In genomic region chr12:54379401-54380201, GRCh38 we compare ENCODE assay signal across 9 cellular contexts. TPM values are rescaled to one million over a fixed set of nuclear protein-coding genes. Genes with fewer than 3 reads are reported as not detected.
DNase-seq lines count a peak whose midpoint lies in the region; ATAC-seq, FAIRE-seq and TF ChIP-seq lines count a peak whose summit lies in the region.
"Had no signal": no experiment of that assay in that cellular context is flagged by ENCODE, and none has a peak within 500 bp of the region (broad histone marks: within the 10 kb centered on the region; RNA-seq: fewer than 3 reads in every experiment).

No MANE protein-coding gene starts in this region.

- no peaks in the 10 kb centered on the region for H3K36me3 Mint-ChIP-seq in progenitor cell of endocrine pancreas (ENCODE audit: insufficient read depth)

- H3K9me3 ChIP-seq in left ventricle myocardium inferior (replicated peaks) (no peaks in the 10 kb centered on the region), upper lobe of right lung (no peaks in the 10 kb centered on the region)

- TF ChIP-seq POLR2A in H54 (IDR thresholded peaks at IDR 0.05; ENCODE audit: low read depth, low read length) = no peak

- H3K4me3 Mint-ChIP-seq in progenitor cell of endocrine pancreas (ENCODE audit: low read depth) = peak overlapping the region; percentile 73

- peak overlapping the region; percentile 65 for H3K4me3 ChIP-seq in left ventricle myocardium inferior
- H3K4me3 ChIP-seq in upper lobe of right lung = peak overlapping the region; percentile 36

- TF ChIP-seq CTCF in left ventricle myocardium inferior (IDR thresholded peaks at IDR 0.05; ENCODE audit: borderline replicate concordance) (no peak), progenitor cell of endocrine pancreas (IDR thresholded peaks at IDR 0.05; ENCODE audit: unreplicated experiment) (peak; percentile 100), upper lobe of right lung (IDR thresholded peaks at IDR 0.05) (peak; percentile 100)

- H3K27ac ChIP-seq in left ventricle myocardium inferior (replicated peaks) = peak overlapping the region; percentile 89
- H3K27ac ChIP-seq in upper lobe of right lung = no peak overlapping the region

- H3K4me1 ChIP-seq in left ventricle myocardium inferior (peaks cover 44% of the 10 kb centered on the region), upper lobe of right lung (peaks cover 10% of the 10 kb centered on the region)

- peaks cover 14% of the 10 kb centered on the region for H3K4me1 Mint-ChIP-seq in progenitor cell of endocrine pancreas (ENCODE audit: low read depth)

- ATAC-seq in upper lobe of right lung = peak; percentile 91

- DNase-seq in DMS53 (lab: John Stamatoyannopoulos, UW) (peak; percentile 97), H54 (ENCODE audit: insufficient read length, low spot score) (peak; percentile 93), NCI-H1092 (lab: John Stamatoyannopoulos, UW) (peak; percentile 97), T follicular helper cell (ENCODE audit: low read depth) (peak; percentile 85), amniotic epithelial cell (ENCODE audit: low read depth) (peak; percentile 70), left ventricle myocardium inferior (peak; percentile 92), progenitor cell of endocrine pancreas (ENCODE audit: low spot score, unreplicated experiment) (peak; percentile 93), upper lobe of right lung (peak; percentile 96)

- no peaks in the 10 kb centered on the region for H3K27me3 ChIP-seq in left ventricle myocardium inferior (ENCODE audit: low read depth)
- H3K27me3 ChIP-seq in upper lobe of right lung = no peaks in the 10 kb centered on the region

- H3K36me3 ChIP-seq in left ventricle myocardium inferior = no peaks in the 10 kb centered on the region
- H3K36me3 ChIP-seq in upper lobe of right lung = no peaks in the 10 kb centered on the region

- FAIRE-seq in H54 (lab: Jason Lieb, UNC) = no peak

- peaks cover 8% of the 10 kb centered on the region for H3K27me3 Mint-ChIP-seq in progenitor cell of endocrine pancreas

- intact Hi-C loops in left ventricle myocardium inferior (cut with micrococcal nuclease) = no loop called here
- intact Hi-C loops in upper lobe of right lung (cut with DNase I) = no loop called here

- peak overlapping the region; percentile 30 for H3K27ac Mint-ChIP-seq in progenitor cell of endocrine pancreas

- no peaks in the 10 kb centered on the region for H3K9me3 Mint-ChIP-seq in progenitor cell of endocrine pancreas (ENCODE audit: low read depth)

RNA-seq across cellular contexts. Expression of gene ZNF385A, which starts 4.9 kb away (rescaled TPM):
- 7.1 TPM for total RNA-seq in left ventricle myocardium inferior
- 15.6 and 16.6 TPM in 2 replicates for total RNA-seq in progenitor cell of endocrine pancreas
- 26.6 TPM for total RNA-seq in upper lobe of right lung

RNA-seq across cellular contexts. Expression of gene GPR84, which starts 15.3 kb away (rescaled TPM):
- total RNA-seq in left ventricle myocardium inferior (not detected), progenitor cell of endocrine pancreas (not detected in 2 replicates), upper lobe of right lung (0.96 TPM)
- total RNA-seq: temporal lobe had no signal

RNA-seq across cellular contexts. Expression of gene ITGA5, which starts 39.5 kb away (rescaled TPM):
- total RNA-seq in left ventricle myocardium inferior (55.3 TPM), progenitor cell of endocrine pancreas (32.2 and 37.8 TPM in 2 replicates), upper lobe of right lung (102 TPM)

RNA-seq across cellular contexts. Expression of gene COPZ1, which starts 54.7 kb away (rescaled TPM):
- 110 TPM for total RNA-seq in left ventricle myocardium inferior
- total RNA-seq in progenitor cell of endocrine pancreas = 165 and 173 TPM in 2 replicates
- total RNA-seq in upper lobe of right lung = 125 TPM
